Comparison of ENCODE assay signal across 8 cellular contexts in genomic region chr15:60128000-60128376, GRCh38.
DNase-seq lines count a peak whose midpoint lies in the region; ATAC-seq, FAIRE-seq and TF ChIP-seq lines count a peak whose summit lies in the region.

No MANE protein-coding gene starts in this region.

- TF ChIP-seq CTCF in cardiac muscle cell (IDR thresholded peaks at IDR 0.05; ENCODE audit: low read depth, low read length) (no peak), brain (conservative IDR thresholded peaks at IDR 0.05) (no peak)

- peak overlapping the region; percentile 84 for H3K9ac ChIP-seq in mesenchymal stem cell (ENCODE audit: low read length)

- H2AFZ ChIP-seq in mesenchymal stem cell (ENCODE audit: low read depth, low read length), result no peak overlapping the region

- H2BK12ac ChIP-seq in mesenchymal stem cell (ENCODE audit: low read length in 2 of 2), result no peak overlapping the region

- no peak for DNase-seq in cardiac muscle cell (ENCODE audit: low read depth in 1 of 2, low spot score in 1 of 2)
- no peak for DNase-seq in Right ventricle myocardium superior
- DNase-seq in mesenchymal stem cell, result no peak
- peak; percentile 38 for DNase-seq in urothelium cell line (ENCODE audit: low spot score)
- DNase-seq in SKM-1 treated with dmso at 0.1 percent for 144 hours (lab: John Stamatoyannopoulos, UW; ENCODE audit: unreplicated experiment), result no peak
- DNase-seq in mesenteric fat pad (ENCODE audit: low spot score), result no peak

- H3K27me3 ChIP-seq in cardiac muscle cell (no peaks in the 10 kb centered on the region), mesenchymal stem cell (ENCODE audit: control insufficient read depth in 1 of 2, insufficient read depth in 1 of 2, low read length in 2 of 2) (peaks cover 5% of the 10 kb centered on the region in 2 experiments)

- no peak overlapping the region for H4K91ac ChIP-seq in mesenchymal stem cell (ENCODE audit: low read length)

- H2BK5ac ChIP-seq in mesenchymal stem cell (ENCODE audit: low read depth, low read length, poor library complexity, severe bottlenecking), result no peak overlapping the region

- H3K23ac ChIP-seq in mesenchymal stem cell (ENCODE audit: low read length in 2 of 2), result no peak overlapping the region

- H3K27me3 Mint-ChIP-seq in brain, result peaks cover 67% of the 10 kb centered on the region

- H3K4ac ChIP-seq in mesenchymal stem cell (ENCODE audit: low read depth in 1 of 2, low read length in 2 of 2), result no peak overlapping the region

- H3K36me3 ChIP-seq in cardiac muscle cell, result no peaks in the 10 kb centered on the region
- H3K36me3 ChIP-seq in mesenchymal stem cell (ENCODE audit: control insufficient read depth in 1 of 2, insufficient read depth in 2 of 2, low read depth in 1 of 2, low read length in 2 of 2), result no peaks in the 10 kb centered on the region

- H3K18ac ChIP-seq in mesenchymal stem cell (ENCODE audit: low read depth in 1 of 2, low read length in 2 of 2), result no peak overlapping the region

- no peaks in the 10 kb centered on the region for H3K9me3 Mint-ChIP-seq in brain

- H2AK5ac ChIP-seq in mesenchymal stem cell (ENCODE audit: low read length, severe bottlenecking), result no peak overlapping the region

- H3K9me3 ChIP-seq in cardiac muscle cell (ENCODE audit: low read depth) (no peaks in the 10 kb centered on the region), mesenchymal stem cell (ENCODE audit: control insufficient read depth, low read length) (no peaks in the 10 kb centered on the region)

- H3K4me2 ChIP-seq in mesenchymal stem cell (ENCODE audit: low read length, poor library complexity, severe bottlenecking), result peak overlapping the region; percentile 66

- H3K4me1 ChIP-seq in cardiac muscle cell (ENCODE audit: low read depth) (peaks cover 8% of the 10 kb centered on the region), mesenchymal stem cell (ENCODE audit: control insufficient read depth, insufficient read depth, low read depth, low read length) (peaks cover 2% of the 10 kb centered on the region)

- H3K27ac Mint-ChIP-seq in brain, result peak overlapping the region in 4 of 5 experiments; percentile 78 to 86 (median 82)

- ATAC-seq in Right ventricle myocardium superior (ENCODE audit: poor library complexity), result no peak
- no peak for ATAC-seq in GM21529 (IDR thresholded peaks at IDR 0.05; ENCODE audit: unreplicated experiment)

- peak; percentile 40 for FAIRE-seq in urothelium cell line (lab: Jason Lieb, UNC)

- no peak overlapping the region for H3K14ac ChIP-seq in mesenchymal stem cell (ENCODE audit: low read length in 2 of 2)

- no peaks in the 10 kb centered on the region for H3K79me1 ChIP-seq in mesenchymal stem cell (replicated peaks; ENCODE audit: low read length, poor library complexity, severe bottlenecking)

- H3K36me3 Mint-ChIP-seq in brain, result no peaks in the 10 kb centered on the region

- H3K4me1 Mint-ChIP-seq in brain, result peaks cover 35% of the 10 kb centered on the region

- H3K4me3 ChIP-seq in cardiac muscle cell, result peak overlapping the region; percentile 14
- peak overlapping the region; percentile 34 to 79 for H3K4me3 ChIP-seq in mesenchymal stem cell (ENCODE audit: insufficient read depth in 1 of 2, low read depth in 1 of 2, low read length in 2 of 2)

- intact Hi-C loops in Right ventricle myocardium superior (cut with DNase I), result no loop called here

- H4K8ac ChIP-seq in mesenchymal stem cell (ENCODE audit: low read length), result peak overlapping the region; percentile 79

- 0% methylated on average over 2 of the region's 5 CpGs for WGBS in mesenchymal stem cell

- H3K27ac ChIP-seq in cardiac muscle cell (peak overlapping the region; percentile 3), mesenchymal stem cell (ENCODE audit: low read length, poor library complexity, severe bottlenecking) (peak overlapping the region; percentile 69)

- H2BK15ac ChIP-seq in mesenchymal stem cell (ENCODE audit: low read depth, poor library complexity, severe bottlenecking), result no peak overlapping the region

- H2BK120ac ChIP-seq in mesenchymal stem cell (ENCODE audit: low read depth, low read length), result peak overlapping the region; percentile 42

- H3K4me3 Mint-ChIP-seq in brain, result peak overlapping the region; percentile 76 to 86 (median 80)
